ENCODE assay signal across 2 cellular contexts in the genomic region with DNA sequence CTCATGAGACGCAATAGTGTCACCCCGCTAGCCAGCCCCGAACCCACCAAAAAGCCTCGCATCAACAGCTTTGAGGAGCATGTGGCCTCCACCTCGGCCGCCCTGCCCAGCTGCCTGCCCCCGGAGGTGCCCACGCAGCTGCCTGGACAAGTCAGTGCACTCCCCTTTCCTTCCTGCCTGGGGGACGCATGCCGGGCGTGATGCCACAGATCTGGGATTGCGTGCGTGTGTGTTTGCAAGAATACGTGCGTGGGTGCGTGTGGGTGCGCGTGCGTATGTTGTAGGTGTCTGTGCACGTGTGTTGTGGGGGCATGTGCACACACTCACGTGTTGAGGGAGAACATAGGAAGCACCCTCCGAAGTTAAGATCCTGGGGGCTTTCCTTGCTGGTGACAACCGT.
TF ChIP-seq lines count a peak whose summit lies in the region.

No MANE protein-coding gene starts in this region.

TF ChIP-seq in SK-N-SH, 30 proteins besides CTCF, POLR2A, EP300 and RAD21:
- TF ChIP-seq TCF12 (IDR thresholded peaks at IDR 0.05) (no peak), SIN3A (IDR thresholded peaks at IDR 0.05; ENCODE audit: borderline replicate concordance, low read depth, low read length) (no peak), MAX (IDR thresholded peaks at IDR 0.05; ENCODE audit: low read depth) (no peak), USF2 (IDR thresholded peaks at IDR 0.05; ENCODE audit: borderline replicate concordance, low read depth, low read length) (no peak), ELF1 (IDR thresholded peaks at IDR 0.05) (no peak)
- TF ChIP-seq, protein P1, sequence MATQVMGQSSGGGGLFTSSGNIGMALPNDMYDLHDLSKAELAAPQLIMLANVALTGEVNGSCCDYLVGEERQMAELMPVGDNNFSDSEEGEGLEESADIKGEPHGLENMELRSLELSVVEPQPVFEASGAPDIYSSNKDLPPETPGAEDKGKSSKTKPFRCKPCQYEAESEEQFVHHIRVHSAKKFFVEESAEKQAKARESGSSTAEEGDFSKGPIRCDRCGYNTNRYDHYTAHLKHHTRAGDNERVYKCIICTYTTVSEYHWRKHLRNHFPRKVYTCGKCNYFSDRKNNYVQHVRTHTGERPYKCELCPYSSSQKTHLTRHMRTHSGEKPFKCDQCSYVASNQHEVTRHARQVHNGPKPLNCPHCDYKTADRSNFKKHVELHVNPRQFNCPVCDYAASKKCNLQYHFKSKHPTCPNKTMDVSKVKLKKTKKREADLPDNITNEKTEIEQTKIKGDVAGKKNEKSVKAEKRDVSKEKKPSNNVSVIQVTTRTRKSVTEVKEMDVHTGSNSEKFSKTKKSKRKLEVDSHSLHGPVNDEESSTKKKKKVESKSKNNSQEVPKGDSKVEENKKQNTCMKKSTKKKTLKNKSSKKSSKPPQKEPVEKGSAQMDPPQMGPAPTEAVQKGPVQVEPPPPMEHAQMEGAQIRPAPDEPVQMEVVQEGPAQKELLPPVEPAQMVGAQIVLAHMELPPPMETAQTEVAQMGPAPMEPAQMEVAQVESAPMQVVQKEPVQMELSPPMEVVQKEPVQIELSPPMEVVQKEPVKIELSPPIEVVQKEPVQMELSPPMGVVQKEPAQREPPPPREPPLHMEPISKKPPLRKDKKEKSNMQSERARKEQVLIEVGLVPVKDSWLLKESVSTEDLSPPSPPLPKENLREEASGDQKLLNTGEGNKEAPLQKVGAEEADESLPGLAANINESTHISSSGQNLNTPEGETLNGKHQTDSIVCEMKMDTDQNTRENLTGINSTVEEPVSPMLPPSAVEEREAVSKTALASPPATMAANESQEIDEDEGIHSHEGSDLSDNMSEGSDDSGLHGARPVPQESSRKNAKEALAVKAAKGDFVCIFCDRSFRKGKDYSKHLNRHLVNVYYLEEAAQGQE (IDR thresholded peaks at IDR 0.05; ENCODE audit: low read depth, low read length) = no peak

TF ChIP-seq in SK-N-SH treated with all-trans-retinoic acid at 6 μM for 48 hours, 23 proteins besides CTCF, POLR2A, EP300 and RAD21:
- no peak for TF ChIP-seq BACH2 (CRISPR knock-in tag; IDR thresholded peaks at IDR 0.05; ENCODE audit: borderline replicate concordance)
- TF ChIP-seq CSDC2 (CRISPR knock-in tag; IDR thresholded peaks at IDR 0.05) = no peak
- TF ChIP-seq ISL1 (CRISPR knock-in tag; IDR thresholded peaks at IDR 0.05) = no peak
- no peak for TF ChIP-seq ZNF70 (CRISPR knock-in tag; IDR thresholded peaks at IDR 0.05)
- TF ChIP-seq CSRNP3 (CRISPR knock-in tag; IDR thresholded peaks at IDR 0.05) = no peak
